In the genomic region with DNA sequence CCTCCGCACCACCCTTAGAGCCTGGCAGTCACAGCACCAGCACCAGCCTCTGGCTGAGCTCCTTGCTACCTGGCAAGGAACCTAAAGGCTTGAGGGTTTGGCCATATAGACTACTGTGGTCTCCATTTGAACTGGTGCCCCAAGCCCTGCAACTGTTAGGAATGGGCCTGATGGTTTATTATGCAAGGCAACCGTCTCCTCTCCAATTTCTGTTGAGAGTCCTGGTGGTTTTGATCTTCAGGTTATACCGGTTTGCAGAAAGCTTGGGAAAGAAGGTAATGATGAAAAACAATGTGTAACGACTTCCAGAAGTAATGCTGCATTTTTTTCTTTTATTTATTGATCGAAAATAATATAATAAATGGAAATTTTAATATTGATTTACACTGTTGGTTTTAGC, we compare ENCODE assay signal across 22 cellular contexts.
"Had no signal": no experiment of that assay in that cellular context is flagged by ENCODE, and none has a peak within 500 bp of the region (broad histone marks: within the 10 kb centered on the region; RNA-seq: fewer than 3 reads in every experiment).

No MANE protein-coding gene starts in this region.

- H3K9me3 ChIP-seq: breast epithelium, left lung, neutrophil, pancreas, psoas muscle, right atrium auricular region, stomach, transverse colon, uterus had no signal

- DNase-seq: activated CD4-positive, alpha-beta T cell treated with anti-CD3 and anti-CD28 coated beads for 1 hour; activated CD4-positive, alpha-beta T cell treated with anti-CD3 and anti-CD28 coated beads, Interleukin-2, amount 50 U/mL, for 1 hour; activated CD8-positive, alpha-beta T cell treated with anti-CD3 and anti-CD28 coated beads, Interleukin-2, amount 10 ng/mL, durations not matched to agents 7 days and 5 days; activated gamma-delta T cell treated with Interleukin-2 at 50 U/mL for 16 hours; aorta; endodermal cell; foreskin melanocyte; immature natural killer cell; left lung; midbrain; pancreas; psoas muscle; stimulated activated CD4-positive, alpha-beta T cell treated with anti-CD3 and anti-CD28 coated beads, Interleukin-1b, Interleukin-23, amount 100 ng/mL, for 48 hours; stomach; T-cell; transverse colon; uterus had no signal

- ATAC-seq: activated CD8-positive, alpha-beta T cell treated with anti-CD3 and anti-CD28 coated beads, Interleukin-2, amount 10 ng/mL, durations not matched to agents 7 days and 5 days; left lung; pancreas; psoas muscle; T-cell had no signal

- H3K27ac ChIP-seq: breast epithelium, coronary artery, left lung, neutrophil, pancreas, psoas muscle, right atrium auricular region, stomach, transverse colon, uterus, VCaP had no signal

- H3K4me3 ChIP-seq: breast epithelium, coronary artery, left lung, pancreas, psoas muscle, right atrium auricular region, stomach, transverse colon, uterus had no signal

- H3K27me3 ChIP-seq: breast epithelium, left lung, neutrophil, pancreas, right atrium auricular region, stomach, transverse colon, uterus had no signal

- H3K36me3 ChIP-seq: breast epithelium, left lung, neutrophil, pancreas, right atrium auricular region, transverse colon, uterus had no signal

- H3K4me1 ChIP-seq: breast epithelium, left lung, pancreas, psoas muscle, right atrium auricular region, stomach, transverse colon, uterus had no signal
